In genomic region chr9:89405832-89406231, GRCh38 we compare ENCODE assay signal across 8 cellular contexts.
A peak's percentile ranks its signal among the peaks of the same experiment; 100 is the strongest.
DNase-seq lines count a peak whose midpoint lies in the region; ATAC-seq lines count a peak whose summit lies in the region.

No MANE protein-coding gene starts in this region.

- H3K9me3 Mint-ChIP-seq in activated T-helper 2 cell treated with anti-CD3 and anti-CD28 coated beads, Interferon-gamma antibody, Interleukin-2, Interleukin-4, amounts not matched to agents 10 μg/mL and 5 μg/mL and 100 μg/mL, durations not matched to agents 14 hours and 24 hours and 36 hours: peaks cover 4% of the 10 kb centered on the region

- peaks cover 51% of the 10 kb centered on the region for H3K4me1 Mint-ChIP-seq in activated T-helper 2 cell treated with anti-CD3 and anti-CD28 coated beads, Interferon-gamma antibody, Interleukin-2, Interleukin-4, amounts not matched to agents 10 μg/mL and 5 μg/mL and 100 μg/mL, durations not matched to agents 14 hours and 24 hours and 36 hours (ENCODE audit: low read depth)

- intact Hi-C loops in activated T-helper 2 cell treated with anti-CD3 and anti-CD28 coated beads, Interferon-gamma antibody, Interleukin-2, Interleukin-4, amounts not matched to agents 10 μg/mL and 5 μg/mL and 100 μg/mL, durations not matched to agents 14 hours and 24 hours and 36 hours (cut with micrococcal nuclease): no loop called here

- DNase-seq in activated T-helper 2 cell treated with anti-CD3 and anti-CD28 coated beads, Interferon-gamma antibody, Interleukin-2, Interleukin-4, amounts not matched to agents 10 μg/mL and 5 μg/mL and 100 μg/mL, durations not matched to agents 14 hours and 24 hours and 36 hours (ENCODE audit: low spot score): no peak
- DNase-seq in pons (ENCODE audit: low spot score) (peak; percentile 76), KG1 (lab: John Stamatoyannopoulos, UW) (no peak), 8988T (no peak)
- DNase-seq in stimulated activated CD4-positive, alpha-beta T cell treated with anti-CD3 and anti-CD28 coated beads, Interleukin-1b, Interleukin-23, amount 100 ng/mL, for 48 hours: no peak

- H3K4me3 Mint-ChIP-seq in activated T-helper 2 cell treated with anti-CD3 and anti-CD28 coated beads, Interferon-gamma antibody, Interleukin-2, Interleukin-4, amounts not matched to agents 10 μg/mL and 5 μg/mL and 100 μg/mL, durations not matched to agents 14 hours and 24 hours and 36 hours (ENCODE audit: low read depth): no peak overlapping the region

- ATAC-seq in GM18907 (IDR thresholded peaks at IDR 0.05; ENCODE audit: unreplicated experiment) (peak; percentile 56), HG02798 (IDR thresholded peaks at IDR 0.05; ENCODE audit: poor library complexity, unreplicated experiment) (peak; percentile 51), GM18519 (IDR thresholded peaks at IDR 0.05; ENCODE audit: low FRiP score, unreplicated experiment) (no peak)

- no peaks in the 10 kb centered on the region for H3K27me3 Mint-ChIP-seq in activated T-helper 2 cell treated with anti-CD3 and anti-CD28 coated beads, Interferon-gamma antibody, Interleukin-2, Interleukin-4, amounts not matched to agents 10 μg/mL and 5 μg/mL and 100 μg/mL, durations not matched to agents 14 hours and 24 hours and 36 hours (ENCODE audit: low read depth)

- peak overlapping the region; percentile 36 for H3K27ac Mint-ChIP-seq in activated T-helper 2 cell treated with anti-CD3 and anti-CD28 coated beads, Interferon-gamma antibody, Interleukin-2, Interleukin-4, amounts not matched to agents 10 μg/mL and 5 μg/mL and 100 μg/mL, durations not matched to agents 14 hours and 24 hours and 36 hours

- peaks cover 99% of the 10 kb centered on the region for H3K36me3 Mint-ChIP-seq in activated T-helper 2 cell treated with anti-CD3 and anti-CD28 coated beads, Interferon-gamma antibody, Interleukin-2, Interleukin-4, amounts not matched to agents 10 μg/mL and 5 μg/mL and 100 μg/mL, durations not matched to agents 14 hours and 24 hours and 36 hours (ENCODE audit: low read depth)
